Comparison of ENCODE assay signal across 11 cellular contexts in genomic region chr12:118017926-118018325, GRCh38. TPM values are rescaled to one million over a fixed set of nuclear protein-coding genes. Genes with fewer than 3 reads are reported as not detected.
A peak's percentile ranks its signal among the peaks of the same experiment; 100 is the strongest.
DNase-seq lines count a peak whose midpoint lies in the region; ATAC-seq and TF ChIP-seq lines count a peak whose summit lies in the region.
"Had no signal": no experiment of that assay in that cellular context is flagged by ENCODE, and none has a peak within 500 bp of the region (broad histone marks: within the 10 kb centered on the region; RNA-seq: fewer than 3 reads in every experiment).

No MANE protein-coding gene starts in this region.

- peaks cover 26 to 46% of the 10 kb centered on the region in 2 donors for H3K36me3 Mint-ChIP-seq in CD4-positive, alpha-beta memory T cell
- peaks cover 47% of the 10 kb centered on the region for H3K36me3 Mint-ChIP-seq in activated CD8-positive, alpha-beta T cell treated with anti-CD3 and anti-CD28 coated beads, Interleukin-2, amount 10 ng/mL, durations not matched to agents 7 days and 5 days (ENCODE audit: low read depth)
- peaks cover 12% of the 10 kb centered on the region for H3K36me3 Mint-ChIP-seq in mesothelial cell of epicardium

- peak overlapping the region; percentile 71 to 95 (median 90) for H3K4me3 Mint-ChIP-seq in CD4-positive, alpha-beta memory T cell
- peak overlapping the region; percentile 98 for H3K4me3 Mint-ChIP-seq in activated CD8-positive, alpha-beta T cell treated with anti-CD3 and anti-CD28 coated beads, Interleukin-2, amount 10 ng/mL, durations not matched to agents 7 days and 5 days
- H3K4me3 Mint-ChIP-seq in mesothelial cell of epicardium: peak overlapping the region; percentile 90

- peaks cover 15% of the 10 kb centered on the region for H3K4me1 ChIP-seq in CD4-positive, alpha-beta memory T cell (ENCODE audit: insufficient read depth, low read length)

- no peak for ATAC-seq in activated CD8-positive, alpha-beta T cell treated with anti-CD3 and anti-CD28 coated beads, Interleukin-2, amount 10 ng/mL, durations not matched to agents 7 days and 5 days
- ATAC-seq in GM19351 (IDR thresholded peaks at IDR 0.05; ENCODE audit: unreplicated experiment) (no peak), HG02938 (IDR thresholded peaks at IDR 0.05; ENCODE audit: unreplicated experiment) (no peak)

- no peak overlapping the region for H3K4me3 ChIP-seq in CD4-positive, alpha-beta memory T cell (ENCODE audit: low read length in 2 of 2)
- peak overlapping the region; percentile 84 for H3K4me3 ChIP-seq in HFF-Myc (replicated peaks; ENCODE audit: low read depth, low read length)

- H3K27ac ChIP-seq in CD4-positive, alpha-beta memory T cell (ENCODE audit: low read depth, low read length): no peak overlapping the region

- H3K27me3 ChIP-seq in CD4-positive, alpha-beta memory T cell (ENCODE audit: insufficient read depth, low read length): no peaks in the 10 kb centered on the region

- peaks cover 0 to 2% (median 0%) of the 10 kb centered on the region in 8 donors for H3K9me3 Mint-ChIP-seq in CD4-positive, alpha-beta memory T cell
- no peaks in the 10 kb centered on the region for H3K9me3 Mint-ChIP-seq in activated CD8-positive, alpha-beta T cell treated with anti-CD3 and anti-CD28 coated beads, Interleukin-2, amount 10 ng/mL, durations not matched to agents 7 days and 5 days (ENCODE audit: insufficient read depth)
- H3K9me3 Mint-ChIP-seq in mesothelial cell of epicardium: no peaks in the 10 kb centered on the region

- peak overlapping the region in 4 of 7 donors; percentile 36 to 76 (median 60) for H3K27ac Mint-ChIP-seq in CD4-positive, alpha-beta memory T cell
- H3K27ac Mint-ChIP-seq in activated CD8-positive, alpha-beta T cell treated with anti-CD3 and anti-CD28 coated beads, Interleukin-2, amount 10 ng/mL, durations not matched to agents 7 days and 5 days: peak overlapping the region; percentile 61
- no peak overlapping the region for H3K27ac Mint-ChIP-seq in mesothelial cell of epicardium

- H3K9me3 ChIP-seq in CD4-positive, alpha-beta memory T cell (ENCODE audit: control insufficient read depth in 1 of 2, low read length in 2 of 2): no peaks in the 10 kb centered on the region

- POLR2A ChIA-PET in CD4-positive, alpha-beta memory T cell (lab: Charles Lee; ENCODE audit: partially characterized antibody): interaction anchor here (2.1 kb wide), 1 partner anchor 43 kb away, joined by 12 read pairs; the partner anchor contains the start of gene WSB2
- POLR2A ChIA-PET in activated CD8-positive, alpha-beta T cell treated with anti-CD3 and anti-CD28 coated beads, Interleukin-2, amount 10 ng/mL, durations not matched to agents 7 days and 5 days (lab: Charles Lee): interaction anchor here (2.1 kb wide), 1 partner anchor 43 kb away, joined by 8 read pairs; the partner anchor contains the start of gene WSB2

- intact Hi-C loops in CD4-positive, alpha-beta memory T cell (cut with micrococcal nuclease): no loop called here

- peaks cover 0 to 1% of the 10 kb centered on the region in 2 donors for H3K27me3 Mint-ChIP-seq in CD4-positive, alpha-beta memory T cell
- H3K27me3 Mint-ChIP-seq in activated CD8-positive, alpha-beta T cell treated with anti-CD3 and anti-CD28 coated beads, Interleukin-2, amount 10 ng/mL, durations not matched to agents 7 days and 5 days (ENCODE audit: low read depth): peaks cover 6% of the 10 kb centered on the region
- no peaks in the 10 kb centered on the region for H3K27me3 Mint-ChIP-seq in mesothelial cell of epicardium (ENCODE audit: low read depth)

- CTCF ChIA-PET in CD4-positive, alpha-beta memory T cell (lab: Charles Lee; ENCODE audit: partially characterized antibody): interaction anchor here (1.3 to 1.9 kb wide), 2 partner anchors 16 to 39 kb away, joined by 4 to 5 read pairs; no protein-coding TSS in a partner anchor
- CTCF ChIA-PET in activated CD8-positive, alpha-beta T cell treated with anti-CD3 and anti-CD28 coated beads, Interleukin-2, amount 10 ng/mL, durations not matched to agents 7 days and 5 days (lab: Charles Lee): interaction anchor here (1.2 to 2.9 kb wide), 4 partner anchors 37 to 359 kb away, joined by 4 to 21 read pairs (median 8); partner anchors contain the start of gene SUDS3

- H3K4me1 Mint-ChIP-seq in CD4-positive, alpha-beta memory T cell: peaks cover 12 to 23% (median 17%) of the 10 kb centered on the region in 4 donors
- H3K4me1 Mint-ChIP-seq in activated CD8-positive, alpha-beta T cell treated with anti-CD3 and anti-CD28 coated beads, Interleukin-2, amount 10 ng/mL, durations not matched to agents 7 days and 5 days (ENCODE audit: low read depth): peaks cover 31% of the 10 kb centered on the region
- H3K4me1 Mint-ChIP-seq in mesothelial cell of epicardium: peaks cover 12% of the 10 kb centered on the region

- TF ChIP-seq CTCF in HFF-Myc (IDR thresholded peaks at IDR 0.05; ENCODE audit: low read depth, low read length, missing control alignments): no peak
- no peak for TF ChIP-seq CTCF in mesothelial cell of epicardium (IDR thresholded peaks at IDR 0.05; ENCODE audit: unreplicated experiment)

- H3K36me3 ChIP-seq in CD4-positive, alpha-beta memory T cell (ENCODE audit: insufficient read depth, low read length): peaks cover 24% of the 10 kb centered on the region

- no peak for DNase-seq in CD4-positive, alpha-beta memory T cell
- DNase-seq in HFF-Myc (ENCODE audit: extremely low read depth, low read depth) (no peak), mesothelial cell of epicardium (ENCODE audit: low spot score in 2 of 2, unreplicated experiment in 2 of 2) (no peak), GDM1 (lab: John Stamatoyannopoulos, UW) (no peak), NCI-H1105 treated with DMSO at 0.1 percent for 48 hours (lab: John Stamatoyannopoulos, UW) (no peak)
- no peak for DNase-seq in activated CD8-positive, alpha-beta T cell treated with anti-CD3 and anti-CD28 coated beads, Interleukin-2, amount 10 ng/mL, durations not matched to agents 7 days and 5 days
- DNase-seq: activated CD4-positive, alpha-beta T cell treated with anti-CD3 and anti-CD28 coated beads, Interleukin-2, amount 50 U/mL, for 48 hours; kidney glomerular epithelial cell; NCI-H2107 had no signal

RNA-seq across cellular contexts. Expression of gene RFC5, which starts 1.4 kb away (rescaled TPM):
- total RNA-seq in CD4-positive, alpha-beta memory T cell: 10 to 100 TPM; 17.2 TPM
- 10 to 100 TPM; 13.5 to 17.5 TPM for polyA plus RNA-seq in CD4-positive, alpha-beta memory T cell
- 10 to 100 TPM; 52.5 to 57.6 TPM for total RNA-seq in activated CD8-positive, alpha-beta T cell treated with anti-CD3 and anti-CD28 coated beads, Interleukin-2, amount 10 ng/mL, durations not matched to agents 7 days and 5 days
- 20.1 to 22.8 TPM (median 21.9 TPM) in 3 replicates for total RNA-seq in mesothelial cell of epicardium

RNA-seq across cellular contexts. Expression of gene WSB2, which starts 43.1 kb away (rescaled TPM):
- 10 to 100 TPM; 24.4 to 31.5 TPM for total RNA-seq in CD4-positive, alpha-beta memory T cell
- polyA plus RNA-seq in CD4-positive, alpha-beta memory T cell: 10 to 100 TPM; 18.7 to 23.3 TPM
- 10 to 100 TPM; 44.6 to 45.0 TPM for total RNA-seq in activated CD8-positive, alpha-beta T cell treated with anti-CD3 and anti-CD28 coated beads, Interleukin-2, amount 10 ng/mL, durations not matched to agents 7 days and 5 days
- total RNA-seq in mesothelial cell of epicardium: 31.9 to 38.2 TPM (median 37.1 TPM) in 3 replicates

RNA-seq across cellular contexts. Expression of gene KSR2, which starts 49.1 kb away (rescaled TPM):
- under 1 TPM; 0.06 to 0.09 TPM for total RNA-seq in CD4-positive, alpha-beta memory T cell
- polyA plus RNA-seq in CD4-positive, alpha-beta memory T cell: under 1 TPM in 1 of 2 donors, not detected in 1; 0.03 TPM
- total RNA-seq in activated CD8-positive, alpha-beta T cell treated with anti-CD3 and anti-CD28 coated beads, Interleukin-2, amount 10 ng/mL, durations not matched to agents 7 days and 5 days: not detected
- 0.69 to 0.71 TPM (median 0.70 TPM) in 3 replicates for total RNA-seq in mesothelial cell of epicardium
